12 cellular contexts compared by ENCODE assay signal in genomic region chr14:105337966-105338365, GRCh38. TPM values are rescaled to one million over a fixed set of nuclear protein-coding genes. Genes with fewer than 3 reads are reported as not detected.
DNase-seq lines count a peak whose midpoint lies in the region; ATAC-seq and TF ChIP-seq lines count a peak whose summit lies in the region.
"Had no signal": no experiment of that assay in that cellular context is flagged by ENCODE, and none has a peak within 500 bp of the region (broad histone marks: within the 10 kb centered on the region; RNA-seq: fewer than 3 reads in every experiment).

No MANE protein-coding gene starts in this region.

- DNase-seq in CD14-positive monocyte (ENCODE audit: low spot score) (peak; percentile 45), adrenal gland (peak; percentile 77 to 91 (median 86)), left ventricle myocardium superior (peak; percentile 83), sciatic nerve (ENCODE audit: low spot score) (no peak)
- no peak for DNase-seq in activated CD4-positive, alpha-beta memory T cell treated with anti-CD3 and anti-CD28 coated beads for 36 hours
- no peak for DNase-seq in activated CD4-positive, alpha-beta T cell treated with anti-CD3 and anti-CD28 coated beads for 4 hours
- DNase-seq: activated CD4-positive, alpha-beta T cell treated with anti-CD3 and anti-CD28 coated beads, Interleukin-2, amount 10 ng/mL, durations not matched to agents 7 days and 5 days; activated gamma-delta T cell treated with Interleukin-2 at 50 U/mL for 16 hours; naive B cell; uterus had no signal

- H3K9me3 ChIP-seq in adrenal gland (replicated peaks in 1 of 3): no peaks in the 10 kb centered on the region
- H3K9me3 ChIP-seq: uterus had no signal

- 6 to 26% (median 23%) methylated on average over 3 to 10 of the region's 10 CpGs for WGBS in adrenal gland, 4 donors

- peak in 1 of 2 donors; percentile 12 for TF ChIP-seq POLR2A in adrenal gland (IDR thresholded peaks at IDR 0.05)

- ATAC-seq in left ventricle myocardium superior (peak; percentile 63), sciatic nerve (peak; percentile 37), HG03469 (IDR thresholded peaks at IDR 0.05; ENCODE audit: unreplicated experiment) (no peak), GM18873 (IDR thresholded peaks at IDR 0.05; ENCODE audit: low FRiP score, unreplicated experiment) (no peak)

- TF ChIP-seq CTCF in CD14-positive monocyte (IDR thresholded peaks at IDR 0.05) (no peak), adrenal gland (IDR thresholded peaks at IDR 0.05) (no peak)

- H3K4me3 ChIP-seq in adrenal gland: no peak overlapping the region
- H3K4me3 ChIP-seq: uterus had no signal

- H3K27me3 Mint-ChIP-seq in CD14-positive monocyte (ENCODE audit: low read depth in 3 of 3): peaks cover 3 to 10% (median 5%) of the 10 kb centered on the region in 3 donors
- no peaks in the 10 kb centered on the region for H3K27me3 Mint-ChIP-seq in activated CD4-positive, alpha-beta memory T cell treated with anti-CD3 and anti-CD28 coated beads for 36 hours
- H3K27me3 Mint-ChIP-seq: activated CD4-positive, alpha-beta T cell treated with anti-CD3 and anti-CD28 coated beads, Interleukin-2, amount 10 ng/mL, durations not matched to agents 7 days and 5 days; naive B cell had no signal

- H3K27ac Mint-ChIP-seq in CD14-positive monocyte: no peak overlapping the region
- no peak overlapping the region for H3K27ac Mint-ChIP-seq in activated CD4-positive, alpha-beta memory T cell treated with anti-CD3 and anti-CD28 coated beads for 36 hours
- H3K27ac Mint-ChIP-seq: activated CD4-positive, alpha-beta T cell treated with anti-CD3 and anti-CD28 coated beads, Interleukin-2, amount 10 ng/mL, durations not matched to agents 7 days and 5 days; naive B cell had no signal

- H3K4me3 Mint-ChIP-seq in CD14-positive monocyte: no peak overlapping the region
- H3K4me3 Mint-ChIP-seq in activated CD4-positive, alpha-beta memory T cell treated with anti-CD3 and anti-CD28 coated beads for 36 hours: no peak overlapping the region
- H3K4me3 Mint-ChIP-seq: activated CD4-positive, alpha-beta T cell treated with anti-CD3 and anti-CD28 coated beads, Interleukin-2, amount 10 ng/mL, durations not matched to agents 7 days and 5 days; naive B cell had no signal

- H3K27me3 ChIP-seq in adrenal gland: no peaks in the 10 kb centered on the region
- H3K27me3 ChIP-seq: uterus had no signal

- intact Hi-C loops in CD14-positive monocyte (cut with micrococcal nuclease) (no loop called here), adrenal gland (cut with DNase I) (no loop called here), left ventricle myocardium superior (cut with micrococcal nuclease) (no loop called here), sciatic nerve (cut with DNase I) (loop anchor here (10.0 kb wide), 1 partner anchor 83 kb away; no protein-coding TSS in a partner anchor)
- intact Hi-C loops in activated CD4-positive, alpha-beta memory T cell treated with anti-CD3 and anti-CD28 coated beads for 36 hours (cut with micrococcal nuclease): no loop called here

- POLR2A ChIA-PET in activated CD4-positive, alpha-beta memory T cell treated with anti-CD3 and anti-CD28 coated beads for 36 hours (lab: Charles Lee): no interaction called here

- H3K4me1 Mint-ChIP-seq in CD14-positive monocyte: peaks cover 20% of the 10 kb centered on the region
- H3K4me1 Mint-ChIP-seq in activated CD4-positive, alpha-beta memory T cell treated with anti-CD3 and anti-CD28 coated beads for 36 hours (ENCODE audit: low read depth): no peaks in the 10 kb centered on the region
- H3K4me1 Mint-ChIP-seq: activated CD4-positive, alpha-beta T cell treated with anti-CD3 and anti-CD28 coated beads, Interleukin-2, amount 10 ng/mL, durations not matched to agents 7 days and 5 days had no signal

- H3K4me1 ChIP-seq in adrenal gland (replicated peaks in 1 of 2): peaks cover 34 to 48% of the 10 kb centered on the region in 2 donors
- H3K4me1 ChIP-seq: uterus had no signal

- H3K9me3 Mint-ChIP-seq in CD14-positive monocyte: peaks cover 0 to 7% (median 0%) of the 10 kb centered on the region in 7 donors
- no peaks in the 10 kb centered on the region for H3K9me3 Mint-ChIP-seq in activated CD4-positive, alpha-beta memory T cell treated with anti-CD3 and anti-CD28 coated beads for 36 hours
- H3K9me3 Mint-ChIP-seq: activated CD4-positive, alpha-beta T cell treated with anti-CD3 and anti-CD28 coated beads, Interleukin-2, amount 10 ng/mL, durations not matched to agents 7 days and 5 days; naive B cell had no signal

- H3K36me3 ChIP-seq in adrenal gland (replicated peaks in 1 of 2): no peaks in the 10 kb centered on the region
- H3K36me3 ChIP-seq: uterus had no signal

- CTCF ChIA-PET in activated CD4-positive, alpha-beta memory T cell treated with anti-CD3 and anti-CD28 coated beads for 36 hours (lab: Charles Lee): no interaction called here

- H3K27ac ChIP-seq in adrenal gland: peak overlapping the region in 3 of 5 donors; percentile 33 to 67 (median 38)
- H3K27ac ChIP-seq: uterus had no signal

- peaks cover 10 to 16% of the 10 kb centered on the region in 2 donors for H3K36me3 Mint-ChIP-seq in CD14-positive monocyte
- no peaks in the 10 kb centered on the region for H3K36me3 Mint-ChIP-seq in activated CD4-positive, alpha-beta memory T cell treated with anti-CD3 and anti-CD28 coated beads for 36 hours
- H3K36me3 Mint-ChIP-seq: naive B cell had no signal

RNA-seq across cellular contexts. Expression of gene PACS2, which starts 23.4 kb away (rescaled TPM):
- 1 to 10 TPM; 3.1 to 3.7 TPM for polyA plus RNA-seq in CD14-positive monocyte
- total RNA-seq in adrenal gland: 100 to 1,000 TPM in 3 of 8 donors, 10 to 100 TPM in 5; 39.6 to 112 (median 81.1) TPM
- polyA plus RNA-seq in adrenal gland: 100 to 1,000 TPM in 1 of 3 donors, 10 to 100 TPM in 2; 20.4 to 221 (median 94.2) TPM
- 76.2 TPM for total RNA-seq in left ventricle myocardium superior
- 152 TPM for total RNA-seq in sciatic nerve
- 10 to 100 TPM; 32.3 to 36.6 TPM for total RNA-seq in activated CD4-positive, alpha-beta memory T cell treated with anti-CD3 and anti-CD28 coated beads for 36 hours

RNA-seq across cellular contexts. Expression of gene BRF1, which starts 37.2 kb away (rescaled TPM):
- polyA plus RNA-seq in CD14-positive monocyte (1 to 10 TPM; 2.3 to 2.5 TPM), adrenal gland (10 to 100 TPM; 20.0 to 94.3 (median 35.8) TPM)
- total RNA-seq in adrenal gland (10 to 100 TPM; 20.0 to 96.9 (median 40.3) TPM), left ventricle myocardium superior (20.3 TPM), sciatic nerve (48.4 TPM)
- 10 to 100 TPM; 25.5 to 27.4 TPM for total RNA-seq in activated CD4-positive, alpha-beta memory T cell treated with anti-CD3 and anti-CD28 coated beads for 36 hours

Comparison
In these comparisons a context has a peak if more than half of its experiments do, and no peak if none do; other contexts are left out.
1. DNase-seq: peak in CD14-positive monocyte (single experiment), adrenal gland (7 of 7) and left ventricle myocardium superior (single experiment); none in sciatic nerve (single experiment), activated CD4-positive, alpha-beta memory T cell treated with anti-CD3 and anti-CD28 coated beads for 36 hours (single experiment) and activated CD4-positive, alpha-beta T cell treated with anti-CD3 and anti-CD28 coated beads for 4 hours (0 of 2).
2. ATAC-seq: peak in left ventricle myocardium superior (single experiment) and sciatic nerve (single experiment); none in HG03469 (single experiment) and GM18873 (single experiment).